Comparison of ENCODE assay signal across 15 cellular contexts in genomic region chr2:52613064-52613463, GRCh38.
A peak's percentile ranks its signal among the peaks of the same experiment; 100 is the strongest.
DNase-seq lines count a peak whose midpoint lies in the region; ATAC-seq, FAIRE-seq and TF ChIP-seq lines count a peak whose summit lies in the region.
"Had no signal": no experiment of that assay in that cellular context is flagged by ENCODE, and none has a peak within 500 bp of the region (broad histone marks: within the 10 kb centered on the region; RNA-seq: fewer than 3 reads in every experiment).

No MANE protein-coding gene starts in this region.

- no peaks in the 10 kb centered on the region for H3K4me1 ChIP-seq in A549
- H3K4me1 ChIP-seq: pancreas, upper lobe of right lung had no signal

- no peak for FAIRE-seq in A549 (lab: Jason Lieb, UNC)
- FAIRE-seq: colon, pancreas had no signal

- TF ChIP-seq CTCF in A549 (IDR thresholded peaks at IDR 0.05) = no peak
- TF ChIP-seq CTCF in GM20000 (IDR thresholded peaks at IDR 0.05; ENCODE audit: extremely low read depth, missing control alignments) = no peak

- TF ChIP-seq POLR2A in A549 (IDR thresholded peaks at IDR 0.05; ENCODE audit: low read length) = no peak

- 21% methylated on average over 4 of the region's 4 CpGs for WGBS in A549 (ENCODE audit: missing lambda C conversion rate)

- POLR2A ChIA-PET in A549 (lab: Yijun Ruan, JAX) = interaction anchor here (0.6 kb wide), 1 partner anchor 11 kb away, joined by 3 read pairs; no protein-coding TSS in a partner anchor

- H3K9me3 ChIP-seq in A549 = no peaks in the 10 kb centered on the region
- H3K9me3 ChIP-seq: pancreas, upper lobe of right lung had no signal

- CTCF ChIA-PET in A549 (lab: Yijun Ruan, JAX) = no interaction called here

- DNase-seq in A549 (ENCODE audit: low read depth in 1 of 2, low spot score in 1 of 2) = peak in 1 of 2 experiments; percentile 12
- peak; percentile 50 for DNase-seq in HT-29 (ENCODE audit: low spot score)
- peak; percentile 14 for DNase-seq in SW480 (ENCODE audit: low spot score)
- DNase-seq in iPS-NIHi11 (ENCODE audit: low spot score) = peak; percentile 37
- DNase-seq in GM20000 (ENCODE audit: low spot score) = no peak
- DNase-seq in mesenteric fat pad (ENCODE audit: low spot score) = no peak
- DNase-seq: activated effector memory CD4-positive, alpha-beta T cell treated with Interleukin-2 at 50 U/mL for 16 hours; GDM1; NCI-H1092; pancreas; upper lobe of right lung had no signal

- 0 out of 5 replicates have a peak, but pooled peaks have one; percentile 18 for TF ChIP-seq RAD21 in A549 (conservative IDR thresholded peaks at IDR 0.05 in 1 of 2, IDR thresholded peaks at IDR 0.05 in 1 of 2)

- no peak overlapping the region for H3K4me3 ChIP-seq in A549
- H3K4me3 ChIP-seq: pancreas, upper lobe of right lung had no signal

- TF ChIP-seq EP300 in A549 (IDR thresholded peaks at IDR 0.05) = no peak

- ATAC-seq in A549 (peak in 1 of 2 experiments; percentile 42; a peak in 1 of 6 replicates), GM18867 (IDR thresholded peaks at IDR 0.05; ENCODE audit: unreplicated experiment) (no peak), HG03469 (IDR thresholded peaks at IDR 0.05; ENCODE audit: unreplicated experiment) (no peak)
- ATAC-seq: pancreas, upper lobe of right lung had no signal

- no peak overlapping the region for H3K4me2 ChIP-seq in A549

- H3K27ac ChIP-seq in A549 = no peak overlapping the region
- H3K27ac ChIP-seq: epithelial cell of prostate, pancreas, upper lobe of right lung had no signal

TF ChIP-seq in A549, 52 proteins besides CTCF, POLR2A, EP300 and RAD21:
- no peak for TF ChIP-seq TFCP2L1 (CRISPR knock-in tag; IDR thresholded peaks at IDR 0.05)
- TF ChIP-seq, protein P1, sequence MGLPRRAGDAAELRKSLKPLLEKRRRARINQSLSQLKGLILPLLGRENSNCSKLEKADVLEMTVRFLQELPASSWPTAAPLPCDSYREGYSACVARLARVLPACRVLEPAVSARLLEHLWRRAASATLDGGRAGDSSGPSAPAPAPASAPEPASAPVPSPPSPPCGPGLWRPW (IDR thresholded peaks at IDR 0.05) = no peak
- no peak for TF ChIP-seq ATOH8 (CRISPR knock-in tag; IDR thresholded peaks at IDR 0.05; ENCODE audit: low read depth)
- TF ChIP-seq HDAC2 (IDR thresholded peaks at IDR 0.05) = no peak
- TF ChIP-seq FOSL2 (IDR thresholded peaks at IDR 0.05) = no peak
- TF ChIP-seq FOSL2 (CRISPR knock-in tag; IDR thresholded peaks at IDR 0.05) = no peak
- TF ChIP-seq POLR2AphosphoS2 (conservative IDR thresholded peaks at IDR 0.05; ENCODE audit: low read length) = no peak
- no peak for TF ChIP-seq NFE2L2 (conservative IDR thresholded peaks at IDR 0.05; ENCODE audit: low read length)
- no peak for TF ChIP-seq RFX5 (IDR thresholded peaks at IDR 0.05)
- no peak for TF ChIP-seq KDM1A (IDR thresholded peaks at IDR 0.05; ENCODE audit: low read depth)
- TF ChIP-seq HOXB5 (CRISPR knock-in tag; IDR thresholded peaks at IDR 0.05) = no peak
- no peak for TF ChIP-seq SREBF2 (IDR thresholded peaks at IDR 0.05)
- no peak for TF ChIP-seq PHF8 (IDR thresholded peaks at IDR 0.05; ENCODE audit: borderline replicate concordance, low read depth)
- TF ChIP-seq CBX2 (IDR thresholded peaks at IDR 0.05; ENCODE audit: borderline replicate concordance, low read depth) = no peak
- no peak for TF ChIP-seq USF2 (IDR thresholded peaks at IDR 0.05)
- TF ChIP-seq NR3C1 (IDR thresholded peaks at IDR 0.05) = no peak

Comparison
In these comparisons a context has a peak if more than half of its experiments do, and no peak if none do; other contexts are left out.
1. DNase-seq: peak in HT-29 (single experiment), SW480 (single experiment) and iPS-NIHi11 (single experiment); none in GM20000 (single experiment) and mesenteric fat pad (single experiment).